ENCODE assay signal across 24 cellular contexts in genomic region chr2:129775941-129776653, GRCh38.
A peak's percentile ranks its signal among the peaks of the same experiment; 100 is the strongest.
DNase-seq lines count a peak whose midpoint lies in the region; TF ChIP-seq lines count a peak whose summit lies in the region.
"Had no signal": no experiment of that assay in that cellular context is flagged by ENCODE, and none has a peak within 500 bp of the region (broad histone marks: within the 10 kb centered on the region; RNA-seq: fewer than 3 reads in every experiment).

No MANE protein-coding gene starts in this region.

- no peak overlapping the region for H3K27ac ChIP-seq in coronary artery
- H3K27ac ChIP-seq in vagina: no peak overlapping the region
- no peak overlapping the region for H3K27ac ChIP-seq in WERI-Rb-1
- H3K27ac ChIP-seq: 22Rv1 had no signal

- no peaks in the 10 kb centered on the region for H3K9me3 ChIP-seq in vagina
- no peaks in the 10 kb centered on the region for H3K9me3 ChIP-seq in WERI-Rb-1 (ENCODE audit: severe bottlenecking)

- H3K4me1 ChIP-seq in vagina: no peaks in the 10 kb centered on the region

- H3K36me3 ChIP-seq in vagina: no peaks in the 10 kb centered on the region
- H3K36me3 ChIP-seq in WERI-Rb-1: no peaks in the 10 kb centered on the region

- no peaks in the 10 kb centered on the region for H3K4me1 Mint-ChIP-seq in activated CD4-positive, alpha-beta memory T cell treated with anti-CD3 and anti-CD28 coated beads, Interleukin-2, amount 10 ng/mL, durations not matched to agents 7 days and 5 days
- no peaks in the 10 kb centered on the region for H3K4me1 Mint-ChIP-seq in activated CD4-positive, alpha-beta memory T cell treated with anti-CD3 and anti-CD28 coated beads for 36 hours (ENCODE audit: low read depth)

- no peaks in the 10 kb centered on the region for H3K36me3 Mint-ChIP-seq in activated CD4-positive, alpha-beta memory T cell treated with anti-CD3 and anti-CD28 coated beads, Interleukin-2, amount 10 ng/mL, durations not matched to agents 7 days and 5 days (ENCODE audit: low read depth)
- H3K36me3 Mint-ChIP-seq in activated CD4-positive, alpha-beta memory T cell treated with anti-CD3 and anti-CD28 coated beads for 36 hours: no peaks in the 10 kb centered on the region

- CTCF ChIA-PET in activated CD4-positive, alpha-beta memory T cell treated with anti-CD3 and anti-CD28 coated beads, Interleukin-2, amount 10 ng/mL, durations not matched to agents 7 days and 5 days (lab: Charles Lee): interaction anchor here (0.6 kb wide), 1 partner anchor 50 kb away, joined by 3 read pairs; no protein-coding TSS in a partner anchor
- CTCF ChIA-PET in activated CD4-positive, alpha-beta memory T cell treated with anti-CD3 and anti-CD28 coated beads for 36 hours (lab: Charles Lee): no interaction called here

- POLR2A ChIA-PET in activated CD4-positive, alpha-beta memory T cell treated with anti-CD3 and anti-CD28 coated beads, Interleukin-2, amount 10 ng/mL, durations not matched to agents 7 days and 5 days (lab: Charles Lee): no interaction called here
- POLR2A ChIA-PET in activated CD4-positive, alpha-beta memory T cell treated with anti-CD3 and anti-CD28 coated beads for 36 hours (lab: Charles Lee): no interaction called here

- no peak overlapping the region for H3K27ac Mint-ChIP-seq in activated CD4-positive, alpha-beta memory T cell treated with anti-CD3 and anti-CD28 coated beads, Interleukin-2, amount 10 ng/mL, durations not matched to agents 7 days and 5 days
- H3K27ac Mint-ChIP-seq in activated CD4-positive, alpha-beta memory T cell treated with anti-CD3 and anti-CD28 coated beads for 36 hours: no peak overlapping the region

- H3K27me3 ChIP-seq in vagina (no peaks in the 10 kb centered on the region), WERI-Rb-1 (ENCODE audit: insufficient read depth, low read depth, severe bottlenecking) (no peaks in the 10 kb centered on the region)

- H3K27me3 Mint-ChIP-seq in activated CD4-positive, alpha-beta memory T cell treated with anti-CD3 and anti-CD28 coated beads, Interleukin-2, amount 10 ng/mL, durations not matched to agents 7 days and 5 days: no peaks in the 10 kb centered on the region
- H3K27me3 Mint-ChIP-seq in activated CD4-positive, alpha-beta memory T cell treated with anti-CD3 and anti-CD28 coated beads for 36 hours: peaks cover 4% of the 10 kb centered on the region

- intact Hi-C loops in activated CD4-positive, alpha-beta memory T cell treated with anti-CD3 and anti-CD28 coated beads for 36 hours (cut with micrococcal nuclease): no loop called here
- intact Hi-C loops in vagina (cut with DNase I): no loop called here

- no peak for TF ChIP-seq POLR2A in vagina (IDR thresholded peaks at IDR 0.05)

- H3K4me3 Mint-ChIP-seq in activated CD4-positive, alpha-beta memory T cell treated with anti-CD3 and anti-CD28 coated beads, Interleukin-2, amount 10 ng/mL, durations not matched to agents 7 days and 5 days: no peak overlapping the region
- H3K4me3 Mint-ChIP-seq in activated CD4-positive, alpha-beta memory T cell treated with anti-CD3 and anti-CD28 coated beads for 36 hours: no peak overlapping the region

- TF ChIP-seq CTCF in coronary artery (IDR thresholded peaks at IDR 0.05) (no peak), vagina (IDR thresholded peaks at IDR 0.05) (no peak), WERI-Rb-1 (IDR thresholded peaks at IDR 0.05; ENCODE audit: low read depth, low read length) (no peak)

- no peaks in the 10 kb centered on the region for H3K9me3 Mint-ChIP-seq in activated CD4-positive, alpha-beta memory T cell treated with anti-CD3 and anti-CD28 coated beads, Interleukin-2, amount 10 ng/mL, durations not matched to agents 7 days and 5 days
- H3K9me3 Mint-ChIP-seq in activated CD4-positive, alpha-beta memory T cell treated with anti-CD3 and anti-CD28 coated beads for 36 hours: peaks cover 7% of the 10 kb centered on the region

- H3K4me3 ChIP-seq in coronary artery (no peak overlapping the region), vagina (no peak overlapping the region), WERI-Rb-1 (ENCODE audit: low read depth, low read length) (no peak overlapping the region)

- DNase-seq in activated CD4-positive, alpha-beta memory T cell treated with anti-CD3 and anti-CD28 coated beads, Interleukin-2, amount 10 ng/mL, durations not matched to agents 7 days and 5 days: peak; percentile 1
- DNase-seq in activated CD4-positive, alpha-beta memory T cell treated with anti-CD3 and anti-CD28 coated beads for 36 hours: no peak
- DNase-seq in coronary artery (ENCODE audit: low spot score) (peak; percentile 26), mesenteric fat pad (ENCODE audit: low spot score) (peak; percentile 49), vagina (ENCODE audit: extremely low spot score in 2 of 2) (peak; percentile 49 to 61), WERI-Rb-1 (no peak), GOT3 (lab: John Stamatoyannopoulos, UW) (no peak)
- DNase-seq: ACHN; Calu3; DMS79 treated with DMSO at 0.1 percent for 48 hours; GF-D8; H7; KBM-7; MV-4-11; NCI-H1105; NCI-H1436 treated with DMSO at 0.1 percent for 48 hours; NCI-H187 treated with DMSO at 0.1 percent for 48 hours; NCI-H2107; NCI-H446 treated with DMSO at 0.1 percent for 48 hours; NCI-H526; NCI-H82; NK-92 treated with Interleukin-12 subunit alpha and Interleukin-12 subunit beta, amount 100 ng/mL, for 24 hours; PC-3 had no signal

Comparison
In these comparisons a context has a peak if more than half of its experiments do, and no peak if none do; other contexts are left out.
1. DNase-seq: peak in activated CD4-positive, alpha-beta memory T cell treated with anti-CD3 and anti-CD28 coated beads, Interleukin-2, amount 10 ng/mL, durations not matched to agents 7 days and 5 days (single experiment), coronary artery (single experiment), mesenteric fat pad (single experiment) and vagina (2 of 2); none in activated CD4-positive, alpha-beta memory T cell treated with anti-CD3 and anti-CD28 coated beads for 36 hours (single experiment), WERI-Rb-1 (single experiment) and GOT3 (single experiment).